Comparison of ENCODE assay signal across 1 cellular context in the genomic region with DNA sequence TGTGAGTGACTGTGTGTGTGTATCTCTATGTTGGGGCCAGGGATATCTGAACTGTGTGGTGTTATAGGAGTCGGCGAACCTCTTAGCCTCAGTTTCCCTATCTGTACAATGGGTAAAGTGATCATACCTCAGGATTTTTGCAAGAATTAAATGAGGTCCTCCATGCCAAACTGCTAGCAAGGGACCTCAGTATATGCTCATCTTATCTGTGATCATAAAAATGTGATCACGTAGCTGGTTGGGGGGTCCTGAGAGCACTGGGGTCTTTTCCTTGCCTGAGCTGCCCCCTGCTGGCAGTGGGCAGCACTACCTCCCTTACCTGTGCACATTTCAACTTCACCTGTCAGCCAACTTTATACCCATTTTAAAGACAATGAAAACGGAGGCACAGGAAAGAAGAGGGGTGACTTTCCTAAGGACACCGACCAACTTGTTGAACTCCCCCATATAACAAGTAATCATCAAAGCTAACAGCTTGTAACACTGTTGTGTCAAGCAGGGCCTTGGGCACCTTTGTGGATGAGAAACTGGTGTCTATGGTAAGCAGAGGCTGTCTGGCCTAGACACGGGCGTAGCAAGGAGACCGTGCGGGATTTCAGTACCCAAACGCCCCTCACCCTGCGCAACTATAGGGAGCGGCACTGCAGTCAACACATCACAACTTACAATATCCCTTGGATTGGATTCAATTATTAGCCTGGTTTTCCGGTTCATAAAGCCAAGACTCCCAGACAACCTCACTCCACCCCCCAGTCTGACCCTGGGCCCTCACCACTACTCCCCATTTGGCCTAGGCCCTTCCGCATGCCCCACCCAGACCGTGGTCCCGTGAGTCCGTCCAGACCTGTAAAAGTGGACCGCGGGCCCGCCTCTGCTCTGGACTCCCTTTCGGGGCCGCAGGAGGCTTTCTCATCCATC.
TF ChIP-seq lines count a peak whose summit lies in the region.

No MANE protein-coding gene starts in this region.

TF ChIP-seq in K562, 482 proteins besides CTCF, POLR2A, EP300 and RAD21 (continued from another document and continues in another):
- TF ChIP-seq HDAC2 (IDR thresholded peaks at IDR 0.05), result peak; percentile 89; the same call in 1 of the 2 replicates
- TF ChIP-seq ZNF316 (IDR thresholded peaks at IDR 0.05), result no peak
- TF ChIP-seq, protein P1, sequence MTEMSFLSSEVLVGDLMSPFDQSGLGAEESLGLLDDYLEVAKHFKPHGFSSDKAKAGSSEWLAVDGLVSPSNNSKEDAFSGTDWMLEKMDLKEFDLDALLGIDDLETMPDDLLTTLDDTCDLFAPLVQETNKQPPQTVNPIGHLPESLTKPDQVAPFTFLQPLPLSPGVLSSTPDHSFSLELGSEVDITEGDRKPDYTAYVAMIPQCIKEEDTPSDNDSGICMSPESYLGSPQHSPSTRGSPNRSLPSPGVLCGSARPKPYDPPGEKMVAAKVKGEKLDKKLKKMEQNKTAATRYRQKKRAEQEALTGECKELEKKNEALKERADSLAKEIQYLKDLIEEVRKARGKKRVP (CRISPR knock-in tag; IDR thresholded peaks at IDR 0.05), result no peak
- TF ChIP-seq, protein P2, sequence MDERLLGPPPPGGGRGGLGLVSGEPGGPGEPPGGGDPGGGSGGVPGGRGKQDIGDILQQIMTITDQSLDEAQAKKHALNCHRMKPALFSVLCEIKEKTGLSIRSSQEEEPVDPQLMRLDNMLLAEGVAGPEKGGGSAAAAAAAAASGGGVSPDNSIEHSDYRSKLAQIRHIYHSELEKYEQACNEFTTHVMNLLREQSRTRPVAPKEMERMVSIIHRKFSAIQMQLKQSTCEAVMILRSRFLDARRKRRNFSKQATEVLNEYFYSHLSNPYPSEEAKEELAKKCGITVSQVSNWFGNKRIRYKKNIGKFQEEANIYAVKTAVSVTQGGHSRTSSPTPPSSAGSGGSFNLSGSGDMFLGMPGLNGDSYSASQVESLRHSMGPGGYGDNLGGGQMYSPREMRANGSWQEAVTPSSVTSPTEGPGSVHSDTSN (CRISPR knock-in tag; IDR thresholded peaks at IDR 0.05; ENCODE audit: low read depth), result no peak
- TF ChIP-seq, protein P2 (tag; conservative IDR thresholded peaks at IDR 0.05; ENCODE audit: low read depth), result peak; percentile 70
- no peak for TF ChIP-seq ZNF133 (CRISPR knock-in tag; IDR thresholded peaks at IDR 0.05)
- TF ChIP-seq ZNF134 (CRISPR knock-in tag; conservative IDR thresholded peaks at IDR 0.05), result no peak
- no peak for TF ChIP-seq POLR2H (tag; IDR thresholded peaks at IDR 0.05; ENCODE audit: low read depth)
- peak in 1 of 2 experiments; percentile 20; a peak in 1 of 4 replicates for TF ChIP-seq TEAD1 (CRISPR knock-in tag; IDR thresholded peaks at IDR 0.05)
- TF ChIP-seq, protein P3, sequence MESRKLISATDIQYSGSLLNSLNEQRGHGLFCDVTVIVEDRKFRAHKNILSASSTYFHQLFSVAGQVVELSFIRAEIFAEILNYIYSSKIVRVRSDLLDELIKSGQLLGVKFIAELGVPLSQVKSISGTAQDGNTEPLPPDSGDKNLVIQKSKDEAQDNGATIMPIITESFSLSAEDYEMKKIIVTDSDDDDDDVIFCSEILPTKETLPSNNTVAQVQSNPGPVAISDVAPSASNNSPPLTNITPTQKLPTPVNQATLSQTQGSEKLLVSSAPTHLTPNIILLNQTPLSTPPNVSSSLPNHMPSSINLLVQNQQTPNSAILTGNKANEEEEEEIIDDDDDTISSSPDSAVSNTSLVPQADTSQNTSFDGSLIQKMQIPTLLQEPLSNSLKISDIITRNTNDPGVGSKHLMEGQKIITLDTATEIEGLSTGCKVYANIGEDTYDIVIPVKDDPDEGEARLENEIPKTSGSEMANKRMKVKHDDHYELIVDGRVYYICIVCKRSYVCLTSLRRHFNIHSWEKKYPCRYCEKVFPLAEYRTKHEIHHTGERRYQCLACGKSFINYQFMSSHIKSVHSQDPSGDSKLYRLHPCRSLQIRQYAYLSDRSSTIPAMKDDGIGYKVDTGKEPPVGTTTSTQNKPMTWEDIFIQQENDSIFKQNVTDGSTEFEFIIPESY (CRISPR knock-in tag; IDR thresholded peaks at IDR 0.05), result 0 out of 2 replicates have a peak, but pooled peaks have one; percentile 19
- 0 out of 2 replicates have a peak, but pooled peaks have one; percentile 19 for TF ChIP-seq KLF16 (IDR thresholded peaks at IDR 0.05)
- TF ChIP-seq PCBP1 (IDR thresholded peaks at IDR 0.05; ENCODE audit: low read depth, low read length, poor library complexity, severe bottlenecking), result no peak
- TF ChIP-seq DIDO1 (tag; IDR thresholded peaks at IDR 0.05; ENCODE audit: low read depth), result no peak
- TF ChIP-seq RBM15 (IDR thresholded peaks at IDR 0.05; ENCODE audit: insufficient read depth, low read length), result no peak
- TF ChIP-seq ZNF384 (IDR thresholded peaks at IDR 0.05; ENCODE audit: low read depth, low read length), result no peak
- no peak for TF ChIP-seq ZNF24 (IDR thresholded peaks at IDR 0.05)
- no peak for TF ChIP-seq ETV6 (IDR thresholded peaks at IDR 0.05; ENCODE audit: borderline replicate concordance in 1 of 2, low read depth in 2 of 2, low read length in 1 of 2)
- no peak for TF ChIP-seq ETV6 (CRISPR knock-in tag; IDR thresholded peaks at IDR 0.05; ENCODE audit: borderline replicate concordance)
- TF ChIP-seq ELF4 (CRISPR knock-in tag; IDR thresholded peaks at IDR 0.05), result no peak
- no peak for TF ChIP-seq ZNF551 (CRISPR knock-in tag; IDR thresholded peaks at IDR 0.05)
- peak; percentile 34; the same call in 1 of the 2 replicates for TF ChIP-seq SMC3 (conservative IDR thresholded peaks at IDR 0.05; ENCODE audit: insufficient read depth, low read depth, low read length)
- peak; percentile 86; the same call in 1 of the 2 replicates for TF ChIP-seq FOXK1 (CRISPR knock-in tag; IDR thresholded peaks at IDR 0.05; ENCODE audit: borderline replicate concordance)
- TF ChIP-seq PML (IDR thresholded peaks at IDR 0.05; ENCODE audit: low read length), result no peak
- TF ChIP-seq, protein P4, sequence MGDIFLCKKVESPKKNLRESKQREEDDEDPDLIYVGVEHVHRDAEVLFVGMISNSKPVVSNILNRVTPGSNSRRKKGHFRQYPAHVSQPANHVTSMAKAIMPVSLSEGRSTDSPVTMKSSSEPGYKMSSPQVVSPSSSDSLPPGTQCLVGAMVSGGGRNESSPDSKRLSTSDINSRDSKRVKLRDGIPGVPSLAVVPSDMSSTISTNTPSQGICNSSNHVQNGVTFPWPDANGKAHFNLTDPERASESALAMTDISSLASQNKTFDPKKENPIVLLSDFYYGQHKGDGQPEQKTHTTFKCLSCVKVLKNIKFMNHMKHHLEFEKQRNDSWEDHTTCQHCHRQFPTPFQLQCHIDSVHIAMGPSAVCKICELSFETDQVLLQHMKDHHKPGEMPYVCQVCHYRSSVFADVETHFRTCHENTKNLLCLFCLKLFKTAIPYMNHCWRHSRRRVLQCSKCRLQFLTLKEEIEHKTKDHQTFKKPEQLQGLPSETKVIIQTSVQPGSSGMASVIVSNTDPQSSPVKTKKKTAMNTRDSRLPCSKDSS (IDR thresholded peaks at IDR 0.05; ENCODE audit: low read depth, partially characterized antibody), result no peak
- TF ChIP-seq ZC3H8 (IDR thresholded peaks at IDR 0.05), result no peak
- TF ChIP-seq, protein P5, sequence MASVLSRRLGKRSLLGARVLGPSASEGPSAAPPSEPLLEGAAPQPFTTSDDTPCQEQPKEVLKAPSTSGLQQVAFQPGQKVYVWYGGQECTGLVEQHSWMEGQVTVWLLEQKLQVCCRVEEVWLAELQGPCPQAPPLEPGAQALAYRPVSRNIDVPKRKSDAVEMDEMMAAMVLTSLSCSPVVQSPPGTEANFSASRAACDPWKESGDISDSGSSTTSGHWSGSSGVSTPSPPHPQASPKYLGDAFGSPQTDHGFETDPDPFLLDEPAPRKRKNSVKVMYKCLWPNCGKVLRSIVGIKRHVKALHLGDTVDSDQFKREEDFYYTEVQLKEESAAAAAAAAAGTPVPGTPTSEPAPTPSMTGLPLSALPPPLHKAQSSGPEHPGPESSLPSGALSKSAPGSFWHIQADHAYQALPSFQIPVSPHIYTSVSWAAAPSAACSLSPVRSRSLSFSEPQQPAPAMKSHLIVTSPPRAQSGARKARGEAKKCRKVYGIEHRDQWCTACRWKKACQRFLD (CRISPR knock-in tag; IDR thresholded peaks at IDR 0.05), result 0 out of 2 replicates have a peak, but pooled peaks have one; percentile 28
- TF ChIP-seq EHMT2 (IDR thresholded peaks at IDR 0.05), result no peak
- TF ChIP-seq ZNF717 (CRISPR knock-in tag; IDR thresholded peaks at IDR 0.05), result 0 out of 2 replicates have a peak, but pooled peaks have one; percentile 36
- TF ChIP-seq ZNF695 (CRISPR knock-in tag; IDR thresholded peaks at IDR 0.05), result no peak
- TF ChIP-seq SMARCE1 (IDR thresholded peaks at IDR 0.05), result no peak; the same call in 1 of the 2 replicates
- no peak for TF ChIP-seq FOSL1 (tag; conservative IDR thresholded peaks at IDR 0.05)
- peak; percentile 97 for TF ChIP-seq ZBTB7A (IDR thresholded peaks at IDR 0.05; ENCODE audit: borderline replicate concordance, control insufficient read depth, low read depth, low read length)
- TF ChIP-seq, protein P6, sequence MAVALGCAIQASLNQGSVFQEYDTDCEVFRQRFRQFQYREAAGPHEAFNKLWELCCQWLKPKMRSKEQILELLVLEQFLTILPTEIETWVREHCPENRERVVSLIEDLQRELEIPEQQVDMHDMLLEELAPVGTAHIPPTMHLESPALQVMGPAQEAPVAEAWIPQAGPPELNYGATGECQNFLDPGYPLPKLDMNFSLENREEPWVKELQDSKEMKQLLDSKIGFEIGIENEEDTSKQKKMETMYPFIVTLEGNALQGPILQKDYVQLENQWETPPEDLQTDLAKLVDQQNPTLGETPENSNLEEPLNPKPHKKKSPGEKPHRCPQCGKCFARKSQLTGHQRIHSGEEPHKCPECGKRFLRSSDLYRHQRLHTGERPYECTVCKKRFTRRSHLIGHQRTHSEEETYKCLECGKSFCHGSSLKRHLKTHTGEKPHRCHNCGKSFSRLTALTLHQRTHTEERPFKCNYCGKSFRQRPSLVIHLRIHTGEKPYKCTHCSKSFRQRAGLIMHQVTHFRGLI (CRISPR knock-in tag; IDR thresholded peaks at IDR 0.05), result no peak
- TF ChIP-seq HDGF (IDR thresholded peaks at IDR 0.05), result no peak
